ENCODE assay signal across 28 cellular contexts in the genomic region with DNA sequence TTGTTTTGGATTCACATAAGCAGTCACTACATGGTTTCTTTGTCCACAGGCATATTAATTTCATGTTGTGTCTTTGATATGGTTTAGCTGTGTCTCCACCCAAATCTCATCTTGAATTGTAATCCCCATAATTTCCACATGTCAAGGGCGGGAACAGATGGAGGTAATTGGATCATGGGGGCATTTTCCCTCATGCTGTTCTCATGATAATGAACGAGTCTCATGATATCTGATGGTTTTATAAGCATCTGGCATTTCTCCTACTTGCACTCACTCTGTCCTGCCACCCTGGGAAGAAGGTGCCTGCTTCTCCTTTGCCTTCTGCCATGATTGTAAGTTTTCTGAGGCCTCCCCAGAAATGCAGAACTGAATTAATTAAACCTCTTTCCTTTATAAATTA.
"Had no signal": no experiment of that assay in that cellular context is flagged by ENCODE, and none has a peak within 500 bp of the region (broad histone marks: within the 10 kb centered on the region; RNA-seq: fewer than 3 reads in every experiment).

No MANE protein-coding gene starts in this region.

- H3K27ac ChIP-seq: adrenal gland, cardiac muscle cell, colonic mucosa, epithelial cell of prostate, esophagus squamous epithelium, left lung, lower lobe of right lung, pancreas, psoas muscle, right atrium auricular region, thoracic aorta, uterus had no signal

- H3K36me3 ChIP-seq: adrenal gland, cardiac muscle cell, colonic mucosa, esophagus squamous epithelium, left lung, lower lobe of right lung, pancreas, right atrium auricular region, thoracic aorta, uterus had no signal

- DNase-seq: activated CD4-positive, alpha-beta T cell treated with anti-CD3 and anti-CD28 coated beads for 4 hours; activated CD4-positive, alpha-beta T cell treated with anti-CD3 and anti-CD28 coated beads, Interleukin-2, amount 50 U/mL, for 48 hours; activated CD8-positive, alpha-beta memory T cell treated with anti-CD3 and anti-CD28 coated beads, Interleukin-2, amount 50 U/mL, for 4 hours; activated effector memory CD4-positive, alpha-beta T cell treated with anti-CD3 and anti-CD28 coated beads, Interleukin-2, amount 50 U/mL, for 16 hours; activated naive CD4-positive, alpha-beta T cell treated with anti-CD3 and anti-CD28 coated beads for 36 hours; activated naive CD8-positive, alpha-beta T cell treated with anti-CD3 and anti-CD28 coated beads for 36 hours; activated T-cell treated with anti-CD3 and anti-CD28 coated beads, Interleukin-2, amount 50 U/mL, for 1 hour; adrenal gland; aorta; cerebellar nuclear complex; colonic mucosa; effector CD8-positive, alpha-beta T cell; esophagus squamous epithelium; foreskin melanocyte; kidney glomerular epithelial cell; left lung; lower lobe of right lung; mesenchymal stem cell; naive thymus-derived CD8-positive, alpha-beta T cell; nucleus accumbens; pancreas; psoas muscle; trophoblast cell; uterus had no signal

- H3K4me3 ChIP-seq: adrenal gland, cardiac muscle cell, colonic mucosa, esophagus squamous epithelium, left lung, lower lobe of right lung, pancreas, psoas muscle, right atrium auricular region, thoracic aorta, uterus had no signal

- H3K9me3 ChIP-seq: adrenal gland, colonic mucosa, esophagus squamous epithelium, left lung, lower lobe of right lung, pancreas, psoas muscle, right atrium auricular region, thoracic aorta, uterus had no signal

- H3K4me1 ChIP-seq: adrenal gland, colonic mucosa, esophagus squamous epithelium, left lung, lower lobe of right lung, pancreas, psoas muscle, right atrium auricular region, uterus had no signal

- ATAC-seq: left lung; lower lobe of right lung; naive thymus-derived CD8-positive, alpha-beta T cell; pancreas; psoas muscle had no signal

- H3K27me3 ChIP-seq: adrenal gland, cardiac muscle cell, colonic mucosa, esophagus squamous epithelium, left lung, pancreas, right atrium auricular region, uterus had no signal
